Comparison of ENCODE assay signal across 21 cellular contexts in the genomic region with DNA sequence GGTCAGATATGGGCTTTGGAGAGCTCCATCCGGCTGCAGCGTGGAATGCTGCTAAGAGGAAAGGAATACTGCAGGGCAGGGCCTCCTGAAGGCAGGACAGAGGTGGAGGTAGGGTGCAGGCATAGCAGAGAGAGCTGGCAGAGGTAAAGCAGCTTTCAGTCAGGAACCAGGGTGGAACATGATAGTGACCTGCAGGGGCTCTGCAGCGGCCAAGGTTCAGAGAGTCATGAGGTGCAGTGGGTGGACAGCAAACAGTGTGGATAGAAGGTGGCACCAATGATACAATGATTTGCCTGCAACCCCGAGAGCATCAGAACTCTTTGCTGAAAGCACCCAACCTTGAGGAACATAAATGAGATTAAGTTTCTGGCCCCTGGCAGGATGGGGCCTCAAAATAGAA.
"Had no signal": no experiment of that assay in that cellular context is flagged by ENCODE, and none has a peak within 500 bp of the region (broad histone marks: within the 10 kb centered on the region; RNA-seq: fewer than 3 reads in every experiment).

No MANE protein-coding gene starts in this region.

- H3K4me1 ChIP-seq: SJSA1 had no signal

- DNase-seq: IMR-90, Karpas-422, KG1, MG63, NCI-H1092, NCI-H1105 treated with DMSO at 0.1 percent for 48 hours, NCI-H1417 treated with DMSO at 0.1 percent for 48 hours, NCI-H146, NCI-H1694 treated with DMSO at 0.1 percent for 48 hours, NCI-H1930, NCI-H2081, NCI-H2107, NCI-H345, NCI-H446 treated with DMSO at 0.1 percent for 48 hours, NCI-H510A treated with DMSO at 0.1 percent for 48 hours, Right ventricle myocardium superior, RPMI8226, SIG-M5, SW 1271 had no signal

- H3K27ac ChIP-seq: SJSA1, SK-N-MC had no signal

- H3K9me3 ChIP-seq: MG63, SJSA1 had no signal

- H3K4me3 ChIP-seq: MG63, SJSA1, SK-N-MC had no signal

- H3K27me3 ChIP-seq: MG63, SJSA1 had no signal

- H3K36me3 ChIP-seq: MG63, SJSA1 had no signal
